Comparison of ENCODE assay signal across 12 cellular contexts in genomic region chr12:123097521-123098084, GRCh38. TPM values are rescaled to one million over a fixed set of nuclear protein-coding genes. Genes with fewer than 3 reads are reported as not detected.
A peak's percentile ranks its signal among the peaks of the same experiment; 100 is the strongest.
DNase-seq lines count a peak whose midpoint lies in the region; ATAC-seq and TF ChIP-seq lines count a peak whose summit lies in the region.
"Had no signal": no experiment of that assay in that cellular context is flagged by ENCODE, and none has a peak within 500 bp of the region (broad histone marks: within the 10 kb centered on the region; RNA-seq: fewer than 3 reads in every experiment).

No MANE protein-coding gene starts in this region.

- H3K9me3 ChIP-seq in heart left ventricle (no peaks in the 10 kb centered on the region), trophoblast cell (ENCODE audit: insufficient read depth, low read depth, low read length) (no peaks in the 10 kb centered on the region)

- TF ChIP-seq POLR2A in heart left ventricle (IDR thresholded peaks at IDR 0.05) = no peak

- no peak overlapping the region for H2BK120ac ChIP-seq in trophoblast cell (ENCODE audit: insufficient read depth, low read length, poor library complexity)

- ATAC-seq in heart left ventricle (peak; percentile 74 to 84 (median 82)), GM18861 (IDR thresholded peaks at IDR 0.05; ENCODE audit: unreplicated experiment) (no peak)

- H3K14ac ChIP-seq in trophoblast cell (ENCODE audit: low read length) = no peak overlapping the region

- peaks cover 8% of the 10 kb centered on the region for H3K79me1 ChIP-seq in trophoblast cell (ENCODE audit: low read length)

- H3K36me3 ChIP-seq in heart left ventricle (no peaks in the 10 kb centered on the region), trophoblast cell (ENCODE audit: control insufficient read depth in 1 of 2, insufficient read depth in 2 of 2, low read length in 2 of 2) (no peaks in the 10 kb centered on the region)

- H2AK5ac ChIP-seq in trophoblast cell (ENCODE audit: low read length) = no peak overlapping the region

- no peak overlapping the region for H2BK12ac ChIP-seq in trophoblast cell (ENCODE audit: low read length)

- peak; percentile 97 for DNase-seq in DMS 273 (lab: John Stamatoyannopoulos, UW; ENCODE audit: unreplicated experiment)
- peak in 30 of 58 donors; percentile 13 to 75 (median 38) for DNase-seq in anterior cingulate cortex (lab: John Stamatoyannopoulos, UW)
- peak; percentile 73 to 91 (median 81) for DNase-seq in heart left ventricle
- no peak for DNase-seq in trophoblast cell
- no peak for DNase-seq in NCI-H1930 (lab: John Stamatoyannopoulos, UW)
- no peak for DNase-seq in NAMALWA (ENCODE audit: low spot score)
- no peak for DNase-seq in KBM-7
- DNase-seq: DMS79 treated with DMSO at 0.1 percent for 48 hours; SHP77 treated with DMSO at 0.1 percent for 48 hours; stimulated activated CD4-positive, alpha-beta T cell treated with anti-CD3 and anti-CD28 coated beads, Interleukin-4, amount 100 ng/mL, for 1 hour had no signal

- no peak for TF ChIP-seq CTCF in heart left ventricle (IDR thresholded peaks at IDR 0.05)

- WGBS in heart left ventricle, 4 donors = 12 to 32% (median 23%) methylated on average over 12 to 13 of the region's 13 CpGs
- WGBS in trophoblast cell (ENCODE audit: extremely low coverage, insufficient coverage, insufficient read length) = no CpG with 5 or more reads among the region's 13 CpGs

- H3K4me2 ChIP-seq in trophoblast cell (ENCODE audit: low read length) = no peak overlapping the region

- in situ Hi-C loops in KBM-7 (cut with MboI; ENCODE audit: low pct_unique_long_range_greater_than_20kb, low sequenced_read_pairs) = no loop called here

- no peak overlapping the region for H2BK5ac ChIP-seq in trophoblast cell (ENCODE audit: low read depth, low read length, poor library complexity)

- intact Hi-C loops in heart left ventricle (cut with DNase I) = loop anchor here in 3 of 10 donors (5.0 to 10.0 kb wide), 2 partner anchors 35 to 47 kb away; no protein-coding TSS in a partner anchor

- H4K91ac ChIP-seq in trophoblast cell (ENCODE audit: low read depth, low read length) = no peak overlapping the region

- no peak overlapping the region for H4K8ac ChIP-seq in trophoblast cell (ENCODE audit: low read depth, low read length)

- H3K18ac ChIP-seq in trophoblast cell (ENCODE audit: low read length) = no peak overlapping the region

- H3K27ac ChIP-seq in heart left ventricle (peak overlapping the region; percentile 24 to 92 (median 82)), trophoblast cell (ENCODE audit: low read depth, low read length) (no peak overlapping the region)
- H3K27ac ChIP-seq: VCaP had no signal

- H3K79me2 ChIP-seq in trophoblast cell (ENCODE audit: control insufficient read depth, insufficient read depth, low read length, poor library complexity) = no peaks in the 10 kb centered on the region

- H3K4me1 ChIP-seq in heart left ventricle = peaks cover 21 to 95% (median 89%) of the 10 kb centered on the region in 12 donors
- peaks cover 17 to 21% of the 10 kb centered on the region in 2 experiments for H3K4me1 ChIP-seq in trophoblast cell (ENCODE audit: control insufficient read depth in 1 of 2, insufficient read depth in 2 of 2, low read length in 2 of 2)

- peak overlapping the region; percentile 13 for H2AFZ ChIP-seq in trophoblast cell (ENCODE audit: insufficient read depth, low read length, poor library complexity)

- H4K12ac ChIP-seq in trophoblast cell (ENCODE audit: low read depth, low read length) = no peak overlapping the region

- H3K23ac ChIP-seq in trophoblast cell (ENCODE audit: low read length) = no peak overlapping the region

- H3K27me3 ChIP-seq in heart left ventricle (no peaks in the 10 kb centered on the region), trophoblast cell (ENCODE audit: insufficient read depth, low read length) (no peaks in the 10 kb centered on the region)

- H3K4ac ChIP-seq in trophoblast cell (ENCODE audit: low read depth, low read length) = no peak overlapping the region

- no peak overlapping the region for H3K4me3 ChIP-seq in heart left ventricle
- H3K4me3 ChIP-seq in trophoblast cell (ENCODE audit: low read depth, low read length) = no peak overlapping the region

- no peak overlapping the region for H3K9ac ChIP-seq in trophoblast cell (ENCODE audit: low read length)

RNA-seq across cellular contexts. Expression of gene PITPNM2, which starts 53.3 kb away (rescaled TPM):
- 10 to 100 TPM; 13.2 to 28.5 (median 20.7) TPM for total RNA-seq in heart left ventricle
- 10 to 100 TPM; 12.0 to 13.0 TPM for polyA plus RNA-seq in heart left ventricle
- 4.4 and 4.5 TPM in 2 replicates for polyA plus RNA-seq in trophoblast cell (2013)

Comparison
In these comparisons a context has a peak if more than half of its experiments do, and no peak if none do; other contexts are left out.
1. DNase-seq: peak in DMS 273 (single experiment), anterior cingulate cortex (30 of 58) and heart left ventricle (5 of 5); none in trophoblast cell (0 of 2), NCI-H1930 (0 of 2), NAMALWA (single experiment) and KBM-7 (single experiment).